13 cellular contexts compared by ENCODE assay signal in the genomic region with DNA sequence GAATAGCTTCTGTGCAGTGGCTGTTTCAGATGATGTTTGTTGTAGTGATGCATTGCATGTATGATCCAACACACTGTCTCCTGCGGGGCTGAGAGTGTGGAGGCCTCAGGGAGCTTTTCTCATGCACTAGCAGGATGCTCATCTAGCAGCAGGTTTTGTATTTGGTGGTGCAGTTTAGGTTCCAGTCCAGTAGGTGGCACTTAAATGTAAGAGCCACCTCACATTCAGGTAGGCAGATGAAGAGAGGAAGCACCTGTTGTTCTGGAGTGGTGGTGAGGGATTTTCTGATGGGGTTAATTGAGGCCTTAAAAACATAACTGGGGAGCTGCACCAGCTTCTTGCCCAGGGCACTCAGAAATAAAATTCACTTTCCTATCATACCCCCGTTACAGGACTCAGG.
A peak's percentile ranks its signal among the peaks of the same experiment; 100 is the strongest.
DNase-seq lines count a peak whose midpoint lies in the region; ATAC-seq and TF ChIP-seq lines count a peak whose summit lies in the region.
"Had no signal": no experiment of that assay in that cellular context is flagged by ENCODE, and none has a peak within 500 bp of the region (broad histone marks: within the 10 kb centered on the region; RNA-seq: fewer than 3 reads in every experiment).

No MANE protein-coding gene starts in this region.

- H4K8ac ChIP-seq in H9 (replicated peaks; ENCODE audit: insufficient read length, low read depth, low read length), result no peak overlapping the region

- no peak overlapping the region for H2BK20ac ChIP-seq in H9 (ENCODE audit: low read depth, low read length, poor library complexity, severe bottlenecking)

- peaks cover 86 to 94% of the 10 kb centered on the region in 2 experiments for H3K9me3 Mint-ChIP-seq in H9
- H3K9me3 Mint-ChIP-seq in effector memory CD8-positive, alpha-beta T cell, result no peaks in the 10 kb centered on the region
- H3K9me3 Mint-ChIP-seq: activated naive CD4-positive, alpha-beta T cell treated with anti-CD3 and anti-CD28 coated beads, Interleukin-2, amount 50 U/mL, for 24 hours had no signal

- H3K9me3 ChIP-seq in H9 (ENCODE audit: control insufficient read depth, low read depth, low read length) (peaks cover 32% of the 10 kb centered on the region), OCI-LY3 (ENCODE audit: insufficient read depth, low read length) (no peaks in the 10 kb centered on the region)
- H3K9me3 ChIP-seq: A549, thyroid gland had no signal

- no peaks in the 10 kb centered on the region for H3K4me1 Mint-ChIP-seq in H9
- no peaks in the 10 kb centered on the region for H3K4me1 Mint-ChIP-seq in effector memory CD8-positive, alpha-beta T cell (ENCODE audit: low read depth in 2 of 2)
- H3K4me1 Mint-ChIP-seq: activated naive CD4-positive, alpha-beta T cell treated with anti-CD3 and anti-CD28 coated beads, Interleukin-2, amount 50 U/mL, for 24 hours had no signal

- H2AFZ ChIP-seq in H9 (ENCODE audit: low read length) (no peak overlapping the region), OCI-LY3 (ENCODE audit: low read depth, low read length) (no peak overlapping the region)

- peaks cover 0 to 32% (median 10%) of the 10 kb centered on the region in 3 experiments; a peak in 5 of 7 replicates for H3K36me3 Mint-ChIP-seq in H9 (ENCODE audit: insufficient read depth in 1 of 3, low read depth in 3 of 3)
- H3K36me3 Mint-ChIP-seq in effector memory CD8-positive, alpha-beta T cell (ENCODE audit: insufficient read depth), result peaks cover 2% of the 10 kb centered on the region
- H3K36me3 Mint-ChIP-seq: activated naive CD4-positive, alpha-beta T cell treated with anti-CD3 and anti-CD28 coated beads, Interleukin-2, amount 50 U/mL, for 24 hours had no signal

- no peaks in the 10 kb centered on the region for H3K36me3 ChIP-seq in OCI-LY3 (replicated peaks; ENCODE audit: low read depth, low read length)
- H3K36me3 ChIP-seq: thyroid gland had no signal

- no peak overlapping the region for H3K18ac ChIP-seq in H9 (ENCODE audit: insufficient read length, low read depth, low read length)

- no peak overlapping the region for H2BK12ac ChIP-seq in H9 (ENCODE audit: insufficient read length, low read depth, low read length)

- H3K9ac ChIP-seq in H9 (ENCODE audit: extremely low read depth, insufficient read length, low read length) (no peak overlapping the region), OCI-LY3 (ENCODE audit: low read length) (no peak overlapping the region)

- WGBS in H9 (ENCODE audit: extremely low coverage, insufficient read length, low lambda C conversion rate), result no CpG with 5 or more reads among the region's 2 CpGs

- H2BK5ac ChIP-seq in H9 (ENCODE audit: insufficient read length, low read length), result no peak overlapping the region

- no peak overlapping the region for H3K14ac ChIP-seq in H9 (ENCODE audit: insufficient read depth, low read length)

- H2BK120ac ChIP-seq in H9 (ENCODE audit: low read depth, low read length, poor library complexity, severe bottlenecking), result no peak overlapping the region

- H2BK15ac ChIP-seq in H9 (ENCODE audit: low read depth, low read length), result no peak overlapping the region

- H3K27me3 ChIP-seq in H9 (ENCODE audit: insufficient read depth, low read length) (no peaks in the 10 kb centered on the region), OCI-LY3 (ENCODE audit: low read depth, low read length) (no peaks in the 10 kb centered on the region)
- H3K27me3 ChIP-seq: thyroid gland had no signal

- no peak overlapping the region for H3K4ac ChIP-seq in H9 (ENCODE audit: low read depth, low read length)

- no peaks in the 10 kb centered on the region for H3K27me3 Mint-ChIP-seq in H9 (ENCODE audit: low read depth)
- H3K27me3 Mint-ChIP-seq in effector memory CD8-positive, alpha-beta T cell, result no peaks in the 10 kb centered on the region
- H3K27me3 Mint-ChIP-seq: activated naive CD4-positive, alpha-beta T cell treated with anti-CD3 and anti-CD28 coated beads, Interleukin-2, amount 50 U/mL, for 24 hours; progenitor cell of endocrine pancreas had no signal

- no peak overlapping the region for H3K27ac ChIP-seq in H9 (ENCODE audit: insufficient read length, low read depth, low read length)
- no peak overlapping the region for H3K27ac ChIP-seq in OCI-LY3 (ENCODE audit: low read length)
- H3K27ac ChIP-seq: A549, thyroid gland had no signal

- no peak overlapping the region for H2AK5ac ChIP-seq in H9 (ENCODE audit: insufficient read length, low read length)

- no peak overlapping the region for H3K23ac ChIP-seq in H9 (ENCODE audit: insufficient read length, low read depth, low read length)

- H3K79me2 ChIP-seq in H9 (ENCODE audit: insufficient read depth, low read length) (no peaks in the 10 kb centered on the region), OCI-LY3 (ENCODE audit: low read length) (no peaks in the 10 kb centered on the region)

- TF ChIP-seq CTCF in H9 (conservative IDR thresholded peaks at IDR 0.05) (0 out of 3 replicates have a peak, but pooled peaks have one; percentile 11), OCI-LY3 (IDR thresholded peaks at IDR 0.05; ENCODE audit: low read depth, low read length) (peak; percentile 64)

- no peak overlapping the region for H4K91ac ChIP-seq in H9 (ENCODE audit: insufficient read length, low read depth, low read length)

- no peak overlapping the region for H3K4me3 ChIP-seq in OCI-LY3 (ENCODE audit: low read length)
- H3K4me3 ChIP-seq: A549, thyroid gland had no signal

- no peaks in the 10 kb centered on the region for H3K23me2 ChIP-seq in H9 (ENCODE audit: insufficient read length, low read depth, low read length, poor library complexity, severe bottlenecking)

- H3K4me1 ChIP-seq in H9 (ENCODE audit: insufficient read depth, low read length), result no peaks in the 10 kb centered on the region
- peaks cover 6% of the 10 kb centered on the region for H3K4me1 ChIP-seq in OCI-LY3 (ENCODE audit: low read length)
- H3K4me1 ChIP-seq: A549, thyroid gland had no signal

- H3K27ac Mint-ChIP-seq in H9, result no peak overlapping the region
- no peak overlapping the region for H3K27ac Mint-ChIP-seq in effector memory CD8-positive, alpha-beta T cell
- H3K27ac Mint-ChIP-seq: activated naive CD4-positive, alpha-beta T cell treated with anti-CD3 and anti-CD28 coated beads, Interleukin-2, amount 50 U/mL, for 24 hours; progenitor cell of endocrine pancreas had no signal

- no peak overlapping the region for H3T11ph ChIP-seq in H9 (ENCODE audit: low read length)

- DNase-seq in NCI-H1436 (lab: John Stamatoyannopoulos, UW) (peak; percentile 2), NCI-H1436 treated with DMSO at 0.1 percent for 48 hours (lab: John Stamatoyannopoulos, UW) (no peak), H9 (no peak), iris pigment epithelial cell (ENCODE audit: low read depth) (peak; percentile 14), putamen (ENCODE audit: low spot score) (no peak)
- DNase-seq in effector memory CD8-positive, alpha-beta T cell, result no peak
- DNase-seq: activated CD4-positive, CD25-positive, alpha-beta regulatory T cell; thyroid gland had no signal

- H4K20me1 ChIP-seq in H9 (ENCODE audit: control insufficient read depth, insufficient read depth, insufficient read length) (no peaks in the 10 kb centered on the region), OCI-LY3 (ENCODE audit: insufficient read depth, low read length) (no peaks in the 10 kb centered on the region)

- H3K4me2 ChIP-seq in H9 (ENCODE audit: insufficient read depth, insufficient read length, low read length) (no peak overlapping the region), OCI-LY3 (ENCODE audit: low read length) (peak overlapping the region; percentile 24; the same call in 1 of the 2 replicates)
- H3K4me2 ChIP-seq: A549 had no signal

- H3K79me1 ChIP-seq in H9 (ENCODE audit: insufficient read depth, low read depth, low read length, poor library complexity, severe bottlenecking), result no peaks in the 10 kb centered on the region

- ATAC-seq in GM19328 (IDR thresholded peaks at IDR 0.05; ENCODE audit: unreplicated experiment), result no peak
- ATAC-seq in effector memory CD8-positive, alpha-beta T cell (replicated peaks), result no peak
- ATAC-seq: A549 had no signal

- H4K5ac ChIP-seq in H9 (ENCODE audit: insufficient read length, low read depth, low read length), result no peak overlapping the region

- no peak overlapping the region for H3K56ac ChIP-seq in H9 (ENCODE audit: insufficient read length, low read depth, low read length)

- no peak overlapping the region for H3K4me3 Mint-ChIP-seq in H9
- H3K4me3 Mint-ChIP-seq in effector memory CD8-positive, alpha-beta T cell, result no peak overlapping the region
- H3K4me3 Mint-ChIP-seq: activated naive CD4-positive, alpha-beta T cell treated with anti-CD3 and anti-CD28 coated beads, Interleukin-2, amount 50 U/mL, for 24 hours had no signal

Comparison
In these comparisons a context has a peak if more than half of its experiments do, and no peak if none do; other contexts are left out.
1. DNase-seq: peak in NCI-H1436 (single experiment) and iris pigment epithelial cell (single experiment); none in NCI-H1436 treated with DMSO at 0.1 percent for 48 hours (single experiment), H9 (single experiment), putamen (single experiment) and effector memory CD8-positive, alpha-beta T cell (0 of 3).